Comparison of ENCODE assay signal across 10 cellular contexts in genomic region chr4:118834070-118834469, GRCh38. TPM values are rescaled to one million over a fixed set of nuclear protein-coding genes. Genes with fewer than 3 reads are reported as not detected.
DNase-seq lines count a peak whose midpoint lies in the region; ATAC-seq and TF ChIP-seq lines count a peak whose summit lies in the region.
"Had no signal": no experiment of that assay in that cellular context is flagged by ENCODE, and none has a peak within 500 bp of the region (broad histone marks: within the 10 kb centered on the region; RNA-seq: fewer than 3 reads in every experiment).

No MANE protein-coding gene starts in this region.

- H3K4me3 Mint-ChIP-seq in osteocyte (ENCODE audit: unreplicated experiment) = peak overlapping the region; percentile 99

- ATAC-seq in HG02840 (IDR thresholded peaks at IDR 0.05; ENCODE audit: low FRiP score, unreplicated experiment) (no peak), HG02981 (IDR thresholded peaks at IDR 0.05; ENCODE audit: unreplicated experiment) (no peak)

- in situ Hi-C loops in GM13977 (cut with MboI; ENCODE audit: low pct_unique_long_range_greater_than_20kb, low sequenced_read_pairs, unreplicated experiment) = no loop called here

- no peaks in the 10 kb centered on the region for H3K27me3 Mint-ChIP-seq in osteocyte (ENCODE audit: unreplicated experiment)

- H3K9me3 Mint-ChIP-seq in osteocyte (ENCODE audit: unreplicated experiment) = no peaks in the 10 kb centered on the region
- H3K9me3 Mint-ChIP-seq: activated CD4-positive, alpha-beta memory T cell treated with anti-CD3 and anti-CD28 coated beads, Interleukin-2, amount 10 ng/mL, durations not matched to agents 7 days and 5 days had no signal

- no peak for TF ChIP-seq CTCF in GM13977 (IDR thresholded peaks at IDR 0.05; ENCODE audit: extremely low read depth, insufficient read depth, missing control alignments)
- no peak for TF ChIP-seq CTCF in osteocyte (IDR thresholded peaks at IDR 0.05)

- peaks cover 36% of the 10 kb centered on the region for H3K4me1 Mint-ChIP-seq in osteocyte (ENCODE audit: unreplicated experiment)

- peaks cover 25% of the 10 kb centered on the region for H3K36me3 Mint-ChIP-seq in osteocyte (ENCODE audit: unreplicated experiment)

- DNase-seq in GM13977 (ENCODE audit: low spot score) = peak; percentile 24
- DNase-seq in NCI-H146 (lab: John Stamatoyannopoulos, UW) = peak; percentile 19
- DNase-seq in dermis blood vessel endothelial cell = peak; percentile 32
- no peak for DNase-seq in osteocyte (ENCODE audit: extremely low spot score, unreplicated experiment)
- DNase-seq in iPS-NIHi11 (ENCODE audit: low spot score) = no peak
- no peak for DNase-seq in nucleus accumbens (lab: John Stamatoyannopoulos, UW)
- DNase-seq: activated CD4-positive, alpha-beta memory T cell treated with anti-CD3 and anti-CD28 coated beads, Interleukin-2, amount 10 ng/mL, durations not matched to agents 7 days and 5 days; NCI-H510A had no signal

- peak overlapping the region; percentile 100 for H3K27ac Mint-ChIP-seq in osteocyte (ENCODE audit: unreplicated experiment)

RNA-seq across cellular contexts. Expression of gene SEC24D, which starts 1.9 kb away (rescaled TPM):
- total RNA-seq in dermis blood vessel endothelial cell (43.6 and 65.5 TPM in 2 replicates), osteocyte (118 and 138 TPM in 2 replicates)

RNA-seq across cellular contexts. Expression of gene SYNPO2, which starts 54.6 kb away (rescaled TPM):
- total RNA-seq in dermis blood vessel endothelial cell (0.17 and 0.19 TPM in 2 replicates), osteocyte (3.2 and 4.1 TPM in 2 replicates)

Comparison
In these comparisons a context has a peak if more than half of its experiments do, and no peak if none do; other contexts are left out.
1. DNase-seq: peak in GM13977 (single experiment), NCI-H146 (single experiment) and dermis blood vessel endothelial cell (single experiment); none in osteocyte (single experiment), iPS-NIHi11 (single experiment) and nucleus accumbens (0 of 56).